ENCODE assay signal across 11 cellular contexts in genomic region chr1:163922743-163923186, GRCh38.
DNase-seq lines count a peak whose midpoint lies in the region; ATAC-seq lines count a peak whose summit lies in the region.
"Had no signal": no experiment of that assay in that cellular context is flagged by ENCODE, and none has a peak within 500 bp of the region (broad histone marks: within the 10 kb centered on the region; RNA-seq: fewer than 3 reads in every experiment).

No MANE protein-coding gene starts in this region.

- no peak overlapping the region for H3K4me3 Mint-ChIP-seq in activated naive CD4-positive, alpha-beta T cell treated with anti-CD3 and anti-CD28 coated beads for 36 hours
- H3K4me3 Mint-ChIP-seq in stimulated activated effector memory CD8-positive, alpha-beta T cell treated with anti-CD3 and anti-CD28 coated beads, Interleukin-12 subunit alpha, Interleukin-12 subunit beta, amount 100 ng/mL, for 72 hours, result no peak overlapping the region
- H3K4me3 Mint-ChIP-seq: activated T-helper 1 cell treated with anti-CD3 and anti-CD28 coated beads, Interleukin-12 subunit alpha, Interleukin-12 subunit beta, Interleukin-2, Interleukin-4 antibody, amounts not matched to agents 30 ng/mL and 10 ng/mL and 1 ng/mL, durations not matched to agents 14 hours and 24 hours and 36 hours; dendritic cell treated with granulocyte-macrophage colony-stimulating factor and Interleukin-4, amounts not matched to agents 40 ng/mL and 50 ng/mL, for 4 days had no signal

- H3K9me3 Mint-ChIP-seq in activated naive CD4-positive, alpha-beta T cell treated with anti-CD3 and anti-CD28 coated beads for 36 hours, result no peaks in the 10 kb centered on the region
- peaks cover 13% of the 10 kb centered on the region for H3K9me3 Mint-ChIP-seq in stimulated activated effector memory CD8-positive, alpha-beta T cell treated with anti-CD3 and anti-CD28 coated beads, Interleukin-12 subunit alpha, Interleukin-12 subunit beta, amount 100 ng/mL, for 72 hours
- H3K9me3 Mint-ChIP-seq: activated T-helper 1 cell treated with anti-CD3 and anti-CD28 coated beads, Interleukin-12 subunit alpha, Interleukin-12 subunit beta, Interleukin-2, Interleukin-4 antibody, amounts not matched to agents 30 ng/mL and 10 ng/mL and 1 ng/mL, durations not matched to agents 14 hours and 24 hours and 36 hours had no signal

- peak overlapping the region; percentile 59; the same call in 1 of the 2 replicates for H3K4me3 ChIP-seq in ACC112 (ENCODE audit: low read depth, low read length)

- peak overlapping the region; percentile 53 for H2AFZ ChIP-seq in ACC112 (ENCODE audit: low read length, unreplicated experiment)

- no peak overlapping the region for H3K27ac Mint-ChIP-seq in activated naive CD4-positive, alpha-beta T cell treated with anti-CD3 and anti-CD28 coated beads for 36 hours
- no peak overlapping the region for H3K27ac Mint-ChIP-seq in stimulated activated effector memory CD8-positive, alpha-beta T cell treated with anti-CD3 and anti-CD28 coated beads, Interleukin-12 subunit alpha, Interleukin-12 subunit beta, amount 100 ng/mL, for 72 hours
- H3K27ac Mint-ChIP-seq: activated T-helper 1 cell treated with anti-CD3 and anti-CD28 coated beads, Interleukin-12 subunit alpha, Interleukin-12 subunit beta, Interleukin-2, Interleukin-4 antibody, amounts not matched to agents 30 ng/mL and 10 ng/mL and 1 ng/mL, durations not matched to agents 14 hours and 24 hours and 36 hours; dendritic cell treated with granulocyte-macrophage colony-stimulating factor and Interleukin-4, amounts not matched to agents 40 ng/mL and 50 ng/mL, for 4 days had no signal

- H3K4me1 Mint-ChIP-seq in activated naive CD4-positive, alpha-beta T cell treated with anti-CD3 and anti-CD28 coated beads for 36 hours (ENCODE audit: low read depth), result no peaks in the 10 kb centered on the region
- H3K4me1 Mint-ChIP-seq in stimulated activated effector memory CD8-positive, alpha-beta T cell treated with anti-CD3 and anti-CD28 coated beads, Interleukin-12 subunit alpha, Interleukin-12 subunit beta, amount 100 ng/mL, for 72 hours, result no peaks in the 10 kb centered on the region

- ATAC-seq in GM19328 (IDR thresholded peaks at IDR 0.05; ENCODE audit: unreplicated experiment), result peak; percentile 80
- ATAC-seq in HG02885 (IDR thresholded peaks at IDR 0.05; ENCODE audit: poor library complexity, unreplicated experiment), result peak; percentile 86
- ATAC-seq in stimulated activated effector memory CD8-positive, alpha-beta T cell treated with anti-CD3 and anti-CD28 coated beads, Interleukin-12 subunit alpha, Interleukin-12 subunit beta, amount 100 ng/mL, for 72 hours, result no peak

- no peaks in the 10 kb centered on the region for H3K36me3 ChIP-seq in ACC112 (ENCODE audit: insufficient read depth, low read length)

- H3K79me2 ChIP-seq in ACC112 (ENCODE audit: control insufficient read depth, insufficient read depth, low read length, unreplicated experiment), result no peaks in the 10 kb centered on the region

- no peaks in the 10 kb centered on the region for H3K36me3 Mint-ChIP-seq in activated naive CD4-positive, alpha-beta T cell treated with anti-CD3 and anti-CD28 coated beads for 36 hours (ENCODE audit: low read depth)
- no peaks in the 10 kb centered on the region for H3K36me3 Mint-ChIP-seq in stimulated activated effector memory CD8-positive, alpha-beta T cell treated with anti-CD3 and anti-CD28 coated beads, Interleukin-12 subunit alpha, Interleukin-12 subunit beta, amount 100 ng/mL, for 72 hours

- no peaks in the 10 kb centered on the region for H3K27me3 Mint-ChIP-seq in activated naive CD4-positive, alpha-beta T cell treated with anti-CD3 and anti-CD28 coated beads for 36 hours (ENCODE audit: low read depth)
- H3K27me3 Mint-ChIP-seq: dendritic cell treated with granulocyte-macrophage colony-stimulating factor and Interleukin-4, amounts not matched to agents 40 ng/mL and 50 ng/mL, for 4 days had no signal

- no peak overlapping the region for H3K27ac ChIP-seq in ACC112 (ENCODE audit: low read depth, low read length)

- intact Hi-C loops in activated naive CD4-positive, alpha-beta T cell treated with anti-CD3 and anti-CD28 coated beads for 36 hours (cut with micrococcal nuclease), result no loop called here

- DNase-seq in NCI-H69 (lab: John Stamatoyannopoulos, UW) (peak; percentile 31), NCI-H1092 (lab: John Stamatoyannopoulos, UW) (no peak), SW480 (ENCODE audit: low spot score) (no peak)
- DNase-seq in activated naive CD4-positive, alpha-beta T cell treated with anti-CD3 and anti-CD28 coated beads for 36 hours, result no peak
- no peak for DNase-seq in stimulated activated effector memory CD8-positive, alpha-beta T cell treated with anti-CD3 and anti-CD28 coated beads, Interleukin-12 subunit alpha, Interleukin-12 subunit beta, amount 100 ng/mL, for 72 hours (ENCODE audit: low spot score in 2 of 2)
- DNase-seq: Right ventricle myocardium superior had no signal

- no peaks in the 10 kb centered on the region for H3K4me1 ChIP-seq in ACC112 (ENCODE audit: control insufficient read depth, insufficient read depth, low read length, unreplicated experiment)

- CTCF ChIA-PET in activated naive CD4-positive, alpha-beta T cell treated with anti-CD3 and anti-CD28 coated beads for 36 hours (lab: Charles Lee), result no interaction called here

- no peaks in the 10 kb centered on the region for H3K27me3 ChIP-seq in ACC112 (ENCODE audit: insufficient read depth, low read length)
